ENCODE assay signal across 1 cellular context in genomic region chr14:88933203-88933602, GRCh38.
TF ChIP-seq lines count a peak whose summit lies in the region.

No MANE protein-coding gene starts in this region.

TF ChIP-seq in HepG2, 621 proteins besides CTCF, POLR2A, EP300 and RAD21 (continued from another document):
- no peak for TF ChIP-seq ARID5B (CRISPR knock-in tag; IDR thresholded peaks at IDR 0.05)
- TF ChIP-seq NCOA2 (CRISPR knock-in tag; IDR thresholded peaks at IDR 0.05), result no peak
- TF ChIP-seq SNAI1 (CRISPR knock-in tag; IDR thresholded peaks at IDR 0.05; ENCODE audit: borderline replicate concordance), result no peak
- TF ChIP-seq ZFP36L1 (CRISPR knock-in tag; IDR thresholded peaks at IDR 0.05), result no peak
